8 cellular contexts compared by ENCODE assay signal in the genomic region with DNA sequence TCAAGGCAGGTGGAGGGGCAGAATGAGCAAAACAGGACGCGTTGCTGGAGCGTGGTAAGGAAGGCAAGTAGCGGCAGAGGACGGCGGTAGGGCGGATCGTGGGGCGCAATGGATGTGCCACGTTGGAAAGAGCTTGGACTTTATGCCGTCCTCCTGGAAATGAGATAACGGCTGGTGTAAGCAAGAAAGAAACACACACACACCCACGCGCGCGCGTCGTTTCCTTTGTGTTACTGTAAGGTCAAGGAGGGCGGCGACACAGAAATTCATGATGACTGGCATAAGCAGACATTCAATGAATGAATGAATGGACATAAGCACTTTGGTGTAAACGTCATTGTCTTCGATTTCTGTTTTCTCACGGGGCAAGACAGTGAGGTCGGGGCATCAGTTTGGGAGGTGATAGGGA.
DNase-seq lines count a peak whose midpoint lies in the region; ATAC-seq and TF ChIP-seq lines count a peak whose summit lies in the region.

No MANE protein-coding gene starts in this region.

- no peaks in the 10 kb centered on the region for H3K9me2 ChIP-seq in DOHH2 (replicated peaks; ENCODE audit: control insufficient read depth, low read length)

- peaks cover 35% of the 10 kb centered on the region for H3K27me3 ChIP-seq in DOHH2 (ENCODE audit: control insufficient read depth, low read length)
- no peaks in the 10 kb centered on the region for H3K27me3 ChIP-seq in neuron (ENCODE audit: insufficient read depth, low read length)
- no peaks in the 10 kb centered on the region for H3K27me3 ChIP-seq in tibial artery

- H3K27ac ChIP-seq in DOHH2 (ENCODE audit: low read depth, low read length) (no peak overlapping the region), tibial artery (no peak overlapping the region)

- H3K79me2 ChIP-seq in DOHH2 (ENCODE audit: control insufficient read depth, low read length) = no peaks in the 10 kb centered on the region

- no peaks in the 10 kb centered on the region for H3F3A ChIP-seq in DOHH2 (ENCODE audit: control insufficient read depth, insufficient read depth)

- peak overlapping the region; percentile 77 for H3K4me2 ChIP-seq in DOHH2 (ENCODE audit: low read length)

- peak overlapping the region; percentile 97 for H2AFZ ChIP-seq in neuron (ENCODE audit: low read depth, low read length)

- H3K4me1 ChIP-seq in DOHH2 (ENCODE audit: control insufficient read depth, low read length) = peaks cover 12% of the 10 kb centered on the region
- peaks cover 13% of the 10 kb centered on the region for H3K4me1 ChIP-seq in neuron (ENCODE audit: insufficient read depth, low read length)
- peaks cover 0 to 23% (median 12%) of the 10 kb centered on the region in 4 donors for H3K4me1 ChIP-seq in tibial artery

- H4K20me1 ChIP-seq in DOHH2 (ENCODE audit: control insufficient read depth, insufficient read depth, low read depth, low read length) = no peaks in the 10 kb centered on the region

- no peak for DNase-seq in LNCaP clone FGC (ENCODE audit: low read depth)
- DNase-seq in activated T-cell treated with anti-CD3 and anti-CD28 coated beads for 24 hours (ENCODE audit: low read depth) = peak; percentile 26
- peak; percentile 31 for DNase-seq in fibroblast of peridontal ligament (ENCODE audit: extremely low read depth)
- peak in 1 of 2 donors; percentile 30 for DNase-seq in tibial artery
- DNase-seq in NCI-H128 (lab: John Stamatoyannopoulos, UW; ENCODE audit: unreplicated experiment) = no peak

- no peak for TF ChIP-seq CTCF in DOHH2 (IDR thresholded peaks at IDR 0.05; ENCODE audit: low read depth, low read length, poor library complexity, severe bottlenecking)
- no peak for TF ChIP-seq CTCF in LNCaP clone FGC (IDR thresholded peaks at IDR 0.05; ENCODE audit: control insufficient read depth, extremely low read depth, insufficient read depth)
- no peak for TF ChIP-seq CTCF in tibial artery (IDR thresholded peaks at IDR 0.05)

- no peak for ATAC-seq in HG03095 (IDR thresholded peaks at IDR 0.05; ENCODE audit: unreplicated experiment)

- intact Hi-C loops in tibial artery (cut with DNase I; ENCODE audit: low total_unique reads) = no loop called here

- H3K9me3 ChIP-seq in DOHH2 (ENCODE audit: control insufficient read depth, insufficient read depth, low read length) = no peaks in the 10 kb centered on the region
- no peaks in the 10 kb centered on the region for H3K9me3 ChIP-seq in neuron (ENCODE audit: low read length)
- H3K9me3 ChIP-seq in tibial artery = no peaks in the 10 kb centered on the region

- peak overlapping the region; percentile 86 for H3K4me3 ChIP-seq in DOHH2 (ENCODE audit: low read length)
- peak overlapping the region; percentile 77 for H3K4me3 ChIP-seq in LNCaP clone FGC (ENCODE audit: low read depth, low read length)
- H3K4me3 ChIP-seq in neuron (ENCODE audit: low read length) = peak overlapping the region; percentile 81
- peak overlapping the region; percentile 79 to 85 for H3K4me3 ChIP-seq in tibial artery

- H3K36me3 ChIP-seq in DOHH2 (ENCODE audit: control insufficient read depth, low read length) = no peaks in the 10 kb centered on the region
- peaks cover 8% of the 10 kb centered on the region for H3K36me3 ChIP-seq in neuron (ENCODE audit: insufficient read depth, low read length)
- H3K36me3 ChIP-seq in tibial artery = no peaks in the 10 kb centered on the region

Comparison
In these comparisons a context has a peak if more than half of its experiments do, and no peak if none do; other contexts are left out.
1. DNase-seq: peak in activated T-cell treated with anti-CD3 and anti-CD28 coated beads for 24 hours (single experiment) and fibroblast of peridontal ligament (single experiment); none in LNCaP clone FGC (single experiment) and NCI-H128 (single experiment).
2. Peak in every context shown above with its lines, with median percentiles within 50 percentile points of each other: H3K4me3 ChIP-seq.